22 cellular contexts compared by ENCODE assay signal in genomic region chr22:20794132-20794990, GRCh38. TPM values are rescaled to one million over a fixed set of nuclear protein-coding genes. Genes with fewer than 3 reads are reported as not detected.
DNase-seq lines count a peak whose midpoint lies in the region; ATAC-seq and TF ChIP-seq lines count a peak whose summit lies in the region.
"Had no signal": no experiment of that assay in that cellular context is flagged by ENCODE, and none has a peak within 500 bp of the region (broad histone marks: within the 10 kb centered on the region; RNA-seq: fewer than 3 reads in every experiment).

No MANE protein-coding gene starts in this region.

- no peaks in the 10 kb centered on the region for H3K9me3 Mint-ChIP-seq in activated naive CD4-positive, alpha-beta T cell treated with anti-CD3 and anti-CD28 coated beads for 36 hours
- no peaks in the 10 kb centered on the region for H3K9me3 Mint-ChIP-seq in activated naive CD4-positive, alpha-beta T cell treated with anti-CD3 and anti-CD28 coated beads, Interleukin-2, amount 10 ng/mL, durations not matched to agents 7 days and 5 days

- ATAC-seq in SK-N-SH treated with all-trans-retinoic acid at 6 μM for 48 hours, result no peak
- ATAC-seq: A549 had no signal

- peak overlapping the region; percentile 28 for H3K27ac Mint-ChIP-seq in activated naive CD4-positive, alpha-beta T cell treated with anti-CD3 and anti-CD28 coated beads for 36 hours
- H3K27ac Mint-ChIP-seq in activated naive CD4-positive, alpha-beta T cell treated with anti-CD3 and anti-CD28 coated beads, Interleukin-2, amount 10 ng/mL, durations not matched to agents 7 days and 5 days, result no peak overlapping the region

- intact Hi-C loops in activated naive CD4-positive, alpha-beta T cell treated with anti-CD3 and anti-CD28 coated beads for 36 hours (cut with micrococcal nuclease), result no loop called here

- CTCF ChIA-PET in activated naive CD4-positive, alpha-beta T cell treated with anti-CD3 and anti-CD28 coated beads for 36 hours (lab: Charles Lee), result interaction anchor here (0.6 to 1.5 kb wide), 3 partner anchors 10 to 32 kb away, joined by 3 to 6 read pairs (median 3); no protein-coding TSS in a partner anchor
- CTCF ChIA-PET in activated naive CD4-positive, alpha-beta T cell treated with anti-CD3 and anti-CD28 coated beads, Interleukin-2, amount 10 ng/mL, durations not matched to agents 7 days and 5 days (lab: Charles Lee), result interaction anchor here (2.1 to 2.4 kb wide), 2 partner anchors 10 to 163 kb away, joined by 4 to 16 read pairs; no protein-coding TSS in a partner anchor

- peak; percentile 10 for TF ChIP-seq CTCF in epithelial cell of esophagus (IDR thresholded peaks at IDR 0.05; ENCODE audit: insufficient read depth, low read depth, low read length, missing control alignments)

- peak overlapping the region; percentile 94 for H3K27ac ChIP-seq in angular gyrus (ENCODE audit: low read depth, low read length)
- peak overlapping the region; percentile 77 for H3K27ac ChIP-seq in temporal lobe (ENCODE audit: low read depth, low read length)
- H3K27ac ChIP-seq: A549, GM23248 had no signal

- H3K4me3 Mint-ChIP-seq in activated naive CD4-positive, alpha-beta T cell treated with anti-CD3 and anti-CD28 coated beads for 36 hours, result no peak overlapping the region
- H3K4me3 Mint-ChIP-seq in activated naive CD4-positive, alpha-beta T cell treated with anti-CD3 and anti-CD28 coated beads, Interleukin-2, amount 10 ng/mL, durations not matched to agents 7 days and 5 days, result no peak overlapping the region

- no peak for DNase-seq in activated naive CD4-positive, alpha-beta T cell treated with anti-CD3 and anti-CD28 coated beads for 36 hours
- DNase-seq in activated naive CD4-positive, alpha-beta T cell treated with anti-CD3 and anti-CD28 coated beads, Interleukin-2, amount 10 ng/mL, durations not matched to agents 7 days and 5 days, result no peak
- no peak for DNase-seq in epithelial cell of esophagus (ENCODE audit: low read depth)
- DNase-seq in activated CD8-positive, alpha-beta memory T cell treated with anti-CD3 and anti-CD28 coated beads, Interleukin-2, amount 50 U/mL, for 4 hours, result no peak
- DNase-seq in effector CD4-positive, alpha-beta T cell, result no peak
- DNase-seq: C1 segment of cervical spinal cord; DMS79 treated with DMSO at 0.1 percent for 48 hours; Karpas-422; MM.1S; NCI-H1105 treated with DMSO at 0.1 percent for 48 hours; NCI-H1694 treated with DMSO at 0.1 percent for 48 hours; NCI-H526 treated with DMSO at 0.1 percent for 48 hours; NK-92 treated with Interleukin-12 subunit alpha and Interleukin-12 subunit beta, amount 100 ng/mL, for 24 hours; RPMI8226; SIG-M5 had no signal

- H3K27me3 Mint-ChIP-seq in activated naive CD4-positive, alpha-beta T cell treated with anti-CD3 and anti-CD28 coated beads for 36 hours (ENCODE audit: low read depth), result no peaks in the 10 kb centered on the region
- no peaks in the 10 kb centered on the region for H3K27me3 Mint-ChIP-seq in activated naive CD4-positive, alpha-beta T cell treated with anti-CD3 and anti-CD28 coated beads, Interleukin-2, amount 10 ng/mL, durations not matched to agents 7 days and 5 days

- peaks cover 18% of the 10 kb centered on the region for H3K36me3 Mint-ChIP-seq in activated naive CD4-positive, alpha-beta T cell treated with anti-CD3 and anti-CD28 coated beads for 36 hours (ENCODE audit: low read depth)
- peaks cover 43% of the 10 kb centered on the region for H3K36me3 Mint-ChIP-seq in activated naive CD4-positive, alpha-beta T cell treated with anti-CD3 and anti-CD28 coated beads, Interleukin-2, amount 10 ng/mL, durations not matched to agents 7 days and 5 days

- H3K4me3 ChIP-seq in epithelial cell of esophagus (ENCODE audit: low read length), result no peak overlapping the region
- H3K4me3 ChIP-seq: A549, GM23248 had no signal

- H3K4me1 Mint-ChIP-seq in activated naive CD4-positive, alpha-beta T cell treated with anti-CD3 and anti-CD28 coated beads for 36 hours (ENCODE audit: low read depth), result no peaks in the 10 kb centered on the region
- no peaks in the 10 kb centered on the region for H3K4me1 Mint-ChIP-seq in activated naive CD4-positive, alpha-beta T cell treated with anti-CD3 and anti-CD28 coated beads, Interleukin-2, amount 10 ng/mL, durations not matched to agents 7 days and 5 days

TF ChIP-seq in SK-N-SH treated with all-trans-retinoic acid at 6 μM for 48 hours, 23 proteins besides CTCF, POLR2A, EP300 and RAD21:
- TF ChIP-seq TOX (CRISPR knock-in tag; IDR thresholded peaks at IDR 0.05; ENCODE audit: borderline replicate concordance) (no peak), ESRRG (CRISPR knock-in tag; IDR thresholded peaks at IDR 0.05) (no peak), GLIS3 (CRISPR knock-in tag; IDR thresholded peaks at IDR 0.05) (no peak), ISL1 (CRISPR knock-in tag; IDR thresholded peaks at IDR 0.05) (no peak), SNAI2 (CRISPR knock-in tag; IDR thresholded peaks at IDR 0.05) (no peak), BACH2 (CRISPR knock-in tag; IDR thresholded peaks at IDR 0.05; ENCODE audit: borderline replicate concordance) (no peak), TSHZ2 (CRISPR knock-in tag; IDR thresholded peaks at IDR 0.05) (no peak), ARNTL (CRISPR knock-in tag; IDR thresholded peaks at IDR 0.05; ENCODE audit: borderline replicate concordance, low read depth) (no peak), POU6F1 (CRISPR knock-in tag; IDR thresholded peaks at IDR 0.05; ENCODE audit: borderline replicate concordance, low read depth) (no peak)
- TF ChIP-seq, protein P1, sequence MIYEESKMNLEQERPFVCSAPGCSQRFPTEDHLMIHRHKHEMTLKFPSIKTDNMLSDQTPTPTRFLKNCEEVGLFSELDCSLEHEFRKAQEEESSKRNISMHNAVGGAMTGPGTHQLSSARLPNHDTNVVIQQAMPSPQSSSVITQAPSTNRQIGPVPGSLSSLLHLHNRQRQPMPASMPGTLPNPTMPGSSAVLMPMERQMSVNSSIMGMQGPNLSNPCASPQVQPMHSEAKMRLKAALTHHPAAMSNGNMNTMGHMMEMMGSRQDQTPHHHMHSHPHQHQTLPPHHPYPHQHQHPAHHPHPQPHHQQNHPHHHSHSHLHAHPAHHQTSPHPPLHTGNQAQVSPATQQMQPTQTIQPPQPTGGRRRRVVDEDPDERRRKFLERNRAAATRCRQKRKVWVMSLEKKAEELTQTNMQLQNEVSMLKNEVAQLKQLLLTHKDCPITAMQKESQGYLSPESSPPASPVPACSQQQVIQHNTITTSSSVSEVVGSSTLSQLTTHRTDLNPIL (CRISPR knock-in tag; IDR thresholded peaks at IDR 0.05; ENCODE audit: low read depth), result no peak

RNA-seq across cellular contexts. Expression of gene SERPIND1, which starts 20.4 kb away (rescaled TPM):
- not detected for total RNA-seq in activated naive CD4-positive, alpha-beta T cell treated with anti-CD3 and anti-CD28 coated beads for 36 hours
- total RNA-seq in temporal lobe, result 8.6 TPM
- total RNA-seq: G401, GM23248, OCI-LY7 had no signal
